Comparison of ENCODE assay signal across 8 cellular contexts in the genomic region with DNA sequence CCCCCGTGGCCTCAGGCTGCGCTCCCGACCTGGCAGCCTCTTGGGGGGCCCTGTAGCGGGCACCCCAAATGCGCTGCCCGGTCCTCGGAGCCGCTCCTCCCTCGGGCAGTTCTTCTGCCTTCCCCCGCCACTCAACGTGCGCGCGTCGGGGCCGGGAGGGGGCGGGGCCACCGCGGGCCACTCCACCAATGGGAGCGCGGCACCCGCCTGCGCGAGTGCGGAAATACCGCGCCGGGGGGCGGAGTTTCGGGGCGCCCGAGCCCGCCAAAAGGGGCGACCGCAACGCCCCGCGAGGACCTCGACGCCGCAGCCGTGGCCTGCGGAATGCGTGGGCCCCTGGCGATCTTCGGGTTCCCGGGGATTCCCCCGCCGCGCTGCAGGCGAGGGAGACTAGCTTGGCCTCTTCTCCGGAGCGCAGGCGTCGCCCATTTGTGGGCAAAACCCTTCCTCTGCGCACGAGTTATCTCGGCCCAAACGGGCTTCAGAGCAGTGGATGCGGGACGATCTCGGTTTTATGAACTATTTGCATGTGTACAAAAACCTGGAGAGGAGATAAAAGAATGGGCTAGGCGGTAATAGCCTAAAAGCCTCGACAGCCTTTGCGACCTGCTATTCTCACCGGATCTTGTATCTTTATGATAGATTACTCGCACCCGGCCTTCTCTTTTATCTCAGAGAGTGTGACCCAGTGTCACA. TPM values are rescaled to one million over a fixed set of nuclear protein-coding genes. Genes with fewer than 3 reads are reported as not detected.
DNase-seq lines count a peak whose midpoint lies in the region; ATAC-seq lines count a peak whose summit lies in the region.

A gene with protein sequence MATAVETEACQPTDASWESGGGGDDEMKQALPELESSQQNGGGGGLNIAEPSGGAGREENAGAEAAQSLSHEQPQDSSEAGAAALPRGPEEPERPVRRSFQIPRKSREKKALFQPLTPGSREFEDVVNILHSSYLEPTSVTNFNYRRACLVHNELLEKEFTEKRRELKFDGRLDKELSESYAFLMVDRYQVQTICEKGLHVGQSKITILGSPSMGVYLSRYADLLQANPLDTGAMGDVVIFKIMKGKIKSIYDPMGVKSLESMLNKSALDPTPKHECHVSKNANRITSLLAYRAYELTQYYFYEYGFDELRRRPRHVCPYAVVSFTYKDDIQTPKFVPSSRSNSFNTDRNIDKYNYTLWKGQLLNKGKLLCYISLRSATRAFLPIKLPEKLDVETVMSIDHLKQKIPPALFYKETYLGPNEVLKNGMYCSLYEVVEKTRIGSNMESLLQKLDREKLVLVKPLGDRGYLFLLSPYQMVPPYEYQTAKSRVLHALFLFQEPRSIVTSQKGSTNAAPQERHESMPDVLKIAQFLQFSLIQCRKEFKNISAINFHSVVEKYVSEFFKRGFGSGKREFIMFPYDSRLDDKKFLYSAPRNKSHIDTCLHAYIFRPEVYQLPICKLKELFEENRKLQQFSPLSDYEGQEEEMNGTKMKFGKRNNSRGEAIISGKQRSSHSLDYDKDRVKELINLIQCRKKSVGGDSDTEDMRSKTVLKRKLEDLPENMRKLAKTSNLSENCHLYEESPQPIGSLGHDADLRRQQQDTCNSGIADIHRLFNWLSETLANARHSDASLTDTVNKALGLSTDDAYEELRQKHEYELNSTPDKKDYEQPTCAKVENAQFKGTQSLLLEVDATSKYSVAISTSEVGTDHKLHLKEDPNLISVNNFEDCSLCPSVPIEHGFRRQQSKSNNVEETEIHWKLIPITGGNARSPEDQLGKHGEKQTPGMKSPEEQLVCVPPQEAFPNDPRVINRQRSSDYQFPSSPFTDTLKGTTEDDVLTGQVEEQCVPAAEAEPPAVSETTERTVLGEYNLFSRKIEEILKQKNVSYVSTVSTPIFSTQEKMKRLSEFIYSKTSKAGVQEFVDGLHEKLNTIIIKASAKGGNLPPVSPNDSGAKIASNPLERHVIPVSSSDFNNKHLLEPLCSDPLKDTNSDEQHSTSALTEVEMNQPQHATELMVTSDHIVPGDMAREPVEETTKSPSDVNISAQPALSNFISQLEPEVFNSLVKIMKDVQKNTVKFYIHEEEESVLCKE (N-terminal part only) (minus strand): TSS at position 144 of the 696 bp plus-strand sequence. CDS start 259 bp downstream, outside the sequence.

- POLR2A ChIA-PET in activated CD8-positive, alpha-beta memory T cell treated with anti-CD3 and anti-CD28 coated beads for 36 hours (lab: Charles Lee), result interaction anchor here (1.0 to 1.6 kb wide), 4 partner anchors 10 to 181 kb away, joined by 3 to 4 read pairs (median 3); no protein-coding TSS in a partner anchor

- DNase-seq in Ammon's horn (ENCODE audit: low spot score), result peak; percentile 82
- peak; percentile 1 for DNase-seq in NCI-H82 treated with DMSO at 0.1 percent for 48 hours (lab: John Stamatoyannopoulos, UW; ENCODE audit: unreplicated experiment)
- peak; percentile 77 for DNase-seq in effector CD8-positive, alpha-beta T cell (lab: John Stamatoyannopoulos, UW)
- peak; percentile 81 for DNase-seq in medulla oblongata (ENCODE audit: extremely low spot score)
- peak; percentile 76 to 85 (median 76) for DNase-seq in stimulated activated CD4-positive, alpha-beta T cell treated with anti-CD3 and anti-CD28 coated beads, TNF-alpha, amount 100 ng/mL, for 48 hours (ENCODE audit: low read depth in 3 of 3)

- CTCF ChIA-PET in activated CD8-positive, alpha-beta memory T cell treated with anti-CD3 and anti-CD28 coated beads for 36 hours (lab: Charles Lee), result interaction anchor here (0.7 kb wide), 1 partner anchor 312 kb away, joined by 3 read pairs; no protein-coding TSS in a partner anchor

- ATAC-seq in GM18907 (IDR thresholded peaks at IDR 0.05; ENCODE audit: unreplicated experiment) (peak; percentile 83), HG03159 (IDR thresholded peaks at IDR 0.05; ENCODE audit: unreplicated experiment) (peak; percentile 73)

RNA-seq across cellular contexts. Expression of the gene that starts here (rescaled TPM):
- 10 to 100 TPM; 57.1 to 61.0 TPM for total RNA-seq in activated CD8-positive, alpha-beta memory T cell treated with anti-CD3 and anti-CD28 coated beads for 36 hours

Comparison
In these comparisons a context has a peak if more than half of its experiments do, and no peak if none do; other contexts are left out.
1. Peak in every context shown above with its lines: DNase-seq and ATAC-seq.
2. DNase-seq: peak in every context shown above with its lines; median percentile 82 in Ammon's horn; 81 in medulla oblongata; 77 in effector CD8-positive, alpha-beta T cell; 76 in stimulated activated CD4-positive, alpha-beta T cell treated with anti-CD3 and anti-CD28 coated beads, TNF-alpha, amount 100 ng/mL, for 48 hours; 1 in NCI-H82 treated with DMSO at 0.1 percent for 48 hours.